ENCODE assay signal across 12 cellular contexts in the genomic region with DNA sequence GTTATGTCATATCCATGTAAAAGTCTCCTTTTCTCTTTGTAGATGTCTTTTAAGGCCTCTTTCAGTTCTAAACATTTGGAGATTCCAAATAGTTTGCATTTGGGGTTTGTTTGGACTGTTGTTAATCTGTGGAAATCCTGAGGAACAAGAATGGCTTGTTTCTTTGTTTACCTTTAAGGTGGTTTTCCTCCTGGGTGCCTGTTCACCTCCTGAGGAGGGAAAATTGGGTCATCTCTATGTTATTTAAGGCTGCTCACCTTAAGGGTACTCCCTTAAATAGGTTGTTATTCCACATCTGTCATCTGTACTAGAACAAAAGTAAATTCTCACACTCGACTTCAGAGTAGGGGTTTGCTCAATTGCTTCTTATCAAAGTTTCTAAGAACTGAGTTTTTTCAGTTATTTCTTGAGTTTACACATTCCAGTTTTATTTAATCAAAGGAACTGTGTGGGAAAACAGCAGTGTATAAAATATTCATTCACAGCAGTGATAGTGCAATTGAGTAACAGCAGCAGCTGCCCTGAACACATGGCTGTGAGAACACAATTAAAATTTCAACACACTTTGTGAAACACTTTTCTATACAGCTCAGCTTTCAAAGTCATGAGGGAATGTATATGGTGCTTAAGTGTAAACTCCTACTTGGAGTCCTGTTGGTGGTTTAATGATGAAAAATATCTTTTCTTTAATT.
DNase-seq lines count a peak whose midpoint lies in the region; ATAC-seq, FAIRE-seq and TF ChIP-seq lines count a peak whose summit lies in the region.
"Had no signal": no experiment of that assay in that cellular context is flagged by ENCODE, and none has a peak within 500 bp of the region (broad histone marks: within the 10 kb centered on the region; RNA-seq: fewer than 3 reads in every experiment).

No MANE protein-coding gene starts in this region.

- no peaks in the 10 kb centered on the region for H3K79me2 ChIP-seq in fibroblast of lung (ENCODE audit: control insufficient read depth, insufficient read depth, low read length)

- H3K36me3 ChIP-seq in fibroblast of lung (ENCODE audit: control insufficient read depth, insufficient read depth, low read length) = no peaks in the 10 kb centered on the region
- no peaks in the 10 kb centered on the region for H3K36me3 ChIP-seq in small intestine (ENCODE audit: control insufficient read depth in 2 of 2, insufficient read depth in 2 of 2, low read length in 2 of 2)

- no peak overlapping the region for H3K27ac Mint-ChIP-seq in activated CD4-positive, alpha-beta T cell treated with anti-CD3 and anti-CD28 coated beads, Interleukin-2, amount 10 ng/mL, durations not matched to agents 24 days and 14 days
- H3K27ac Mint-ChIP-seq: activated naive CD4-positive, alpha-beta T cell treated with anti-CD3 and anti-CD28 coated beads, Interleukin-2, amount 10 ng/mL, durations not matched to agents 7 days and 5 days; effector memory CD8-positive, alpha-beta T cell had no signal

- whole genome bisulfite sequencing in small intestine, 3 donors = 4 to 35% (median 18%) methylated on average over 1 of the region's 1 CpG

- H3K4me1 ChIP-seq in fibroblast of lung (ENCODE audit: control insufficient read depth, extremely low read depth, insufficient read depth, low read length) (peaks cover 33% of the 10 kb centered on the region), small intestine (ENCODE audit: control insufficient read depth in 2 of 2, insufficient read depth in 1 of 2, low read depth in 1 of 2, low read length in 1 of 2) (no peaks in the 10 kb centered on the region)

- TF ChIP-seq CTCF in RWPE1 (conservative IDR thresholded peaks at IDR 0.05; ENCODE audit: low read depth) (no peak), fibroblast of lung (conservative IDR thresholded peaks at IDR 0.05 in 1 of 2, IDR thresholded peaks at IDR 0.05 in 1 of 2; ENCODE audit: low read depth in 1 of 2, low read length in 2 of 2) (no peak)

- CTCF ChIA-PET in RWPE1 (lab: Yijun Ruan, JAX) = no interaction called here

- H3K9ac ChIP-seq in fibroblast of lung (ENCODE audit: insufficient read depth, low read length) = no peak overlapping the region

- no peaks in the 10 kb centered on the region for H4K20me1 ChIP-seq in fibroblast of lung (ENCODE audit: control insufficient read depth, extremely low read depth, insufficient read depth, low read length)

- H3K27ac ChIP-seq in RWPE1 = no peak overlapping the region
- H3K27ac ChIP-seq in fibroblast of lung (ENCODE audit: insufficient read depth, low read length) = peak overlapping the region; percentile 58
- no peak overlapping the region for H3K27ac ChIP-seq in small intestine (ENCODE audit: low read depth in 1 of 2, low read length in 1 of 2)

- POLR2A ChIA-PET in RWPE1 (lab: Yijun Ruan, JAX; ENCODE audit: low non-redundant PET) = no interaction called here

- no peaks in the 10 kb centered on the region for H3K9me3 Mint-ChIP-seq in activated CD4-positive, alpha-beta T cell treated with anti-CD3 and anti-CD28 coated beads, Interleukin-2, amount 10 ng/mL, durations not matched to agents 24 days and 14 days
- H3K9me3 Mint-ChIP-seq: activated naive CD4-positive, alpha-beta T cell treated with anti-CD3 and anti-CD28 coated beads, Interleukin-2, amount 10 ng/mL, durations not matched to agents 7 days and 5 days; effector memory CD8-positive, alpha-beta T cell had no signal

- ATAC-seq in GM21423 (IDR thresholded peaks at IDR 0.05; ENCODE audit: unreplicated experiment) = no peak
- ATAC-seq: effector memory CD8-positive, alpha-beta T cell had no signal

- no peak overlapping the region for H2AFZ ChIP-seq in fibroblast of lung (ENCODE audit: low read length)

- H3K27me3 Mint-ChIP-seq in activated CD4-positive, alpha-beta T cell treated with anti-CD3 and anti-CD28 coated beads, Interleukin-2, amount 10 ng/mL, durations not matched to agents 24 days and 14 days = peaks cover 2% of the 10 kb centered on the region
- H3K27me3 Mint-ChIP-seq: activated naive CD4-positive, alpha-beta T cell treated with anti-CD3 and anti-CD28 coated beads, Interleukin-2, amount 10 ng/mL, durations not matched to agents 7 days and 5 days had no signal

- no peak overlapping the region for H3K4me3 ChIP-seq in fibroblast of lung (replicated peaks in 1 of 4; ENCODE audit: control extremely low read depth in 1 of 4, insufficient read depth in 1 of 4, low read depth in 3 of 4, low read length in 4 of 4)
- no peak overlapping the region for H3K4me3 ChIP-seq in small intestine (ENCODE audit: low read depth in 1 of 2, low read length in 2 of 2)

- no peaks in the 10 kb centered on the region for H3K4me1 Mint-ChIP-seq in activated CD4-positive, alpha-beta T cell treated with anti-CD3 and anti-CD28 coated beads, Interleukin-2, amount 10 ng/mL, durations not matched to agents 24 days and 14 days
- H3K4me1 Mint-ChIP-seq: activated naive CD4-positive, alpha-beta T cell treated with anti-CD3 and anti-CD28 coated beads, Interleukin-2, amount 10 ng/mL, durations not matched to agents 7 days and 5 days had no signal

- DNase-seq in ELF-1 (ENCODE audit: low read depth, low spot score) (peak; percentile 61), RWPE1 (ENCODE audit: low spot score) (peak; percentile 44), fibroblast of lung (ENCODE audit: low read depth in 2 of 2) (peak; percentile 56 to 84), renal cortical epithelial cell (ENCODE audit: low read depth) (peak; percentile 59), small intestine (no peak), GOT3 (lab: John Stamatoyannopoulos, UW) (no peak)
- DNase-seq in activated CD4-positive, alpha-beta T cell treated with anti-CD3 and anti-CD28 coated beads, Interleukin-2, amount 10 ng/mL, durations not matched to agents 24 days and 14 days = no peak
- DNase-seq: activated naive CD4-positive, alpha-beta T cell treated with anti-CD3 and anti-CD28 coated beads, Interleukin-2, amount 10 ng/mL, durations not matched to agents 7 days and 5 days; effector memory CD8-positive, alpha-beta T cell; NCI-H187; RPMI8226 had no signal

- H3K4me2 ChIP-seq in fibroblast of lung (ENCODE audit: extremely low read depth, insufficient read depth, low read length) = no peak overlapping the region

- H3K9me3 ChIP-seq in fibroblast of lung (ENCODE audit: control insufficient read depth, insufficient read depth, low read depth, low read length) = no peaks in the 10 kb centered on the region
- H3K9me3 ChIP-seq in small intestine (ENCODE audit: control insufficient read depth, low read depth) = no peaks in the 10 kb centered on the region

- no peak for FAIRE-seq in small intestine (lab: Jason Lieb, UNC)

- no peak overlapping the region for H3K4me3 Mint-ChIP-seq in activated CD4-positive, alpha-beta T cell treated with anti-CD3 and anti-CD28 coated beads, Interleukin-2, amount 10 ng/mL, durations not matched to agents 24 days and 14 days
- H3K4me3 Mint-ChIP-seq: activated naive CD4-positive, alpha-beta T cell treated with anti-CD3 and anti-CD28 coated beads, Interleukin-2, amount 10 ng/mL, durations not matched to agents 7 days and 5 days; effector memory CD8-positive, alpha-beta T cell had no signal

- H3K27me3 ChIP-seq in fibroblast of lung (ENCODE audit: control insufficient read depth, insufficient read depth, low read length) (no peaks in the 10 kb centered on the region), small intestine (ENCODE audit: control insufficient read depth in 2 of 2, insufficient read depth in 2 of 2, low read length in 2 of 2) (no peaks in the 10 kb centered on the region)

- H3K36me3 Mint-ChIP-seq in activated CD4-positive, alpha-beta T cell treated with anti-CD3 and anti-CD28 coated beads, Interleukin-2, amount 10 ng/mL, durations not matched to agents 24 days and 14 days (ENCODE audit: low read depth) = no peaks in the 10 kb centered on the region
- H3K36me3 Mint-ChIP-seq: activated naive CD4-positive, alpha-beta T cell treated with anti-CD3 and anti-CD28 coated beads, Interleukin-2, amount 10 ng/mL, durations not matched to agents 7 days and 5 days had no signal

- intact Hi-C loops in activated CD4-positive, alpha-beta T cell treated with anti-CD3 and anti-CD28 coated beads, Interleukin-2, amount 10 ng/mL, durations not matched to agents 24 days and 14 days (cut with micrococcal nuclease) = no loop called here

Comparison
In these comparisons a context has a peak if more than half of its experiments do, and no peak if none do; other contexts are left out.
1. DNase-seq: peak in ELF-1 (single experiment), RWPE1 (single experiment), fibroblast of lung (2 of 2) and renal cortical epithelial cell (single experiment); none in activated CD4-positive, alpha-beta T cell treated with anti-CD3 and anti-CD28 coated beads, Interleukin-2, amount 10 ng/mL, durations not matched to agents 24 days and 14 days (single experiment), small intestine (single experiment) and GOT3 (single experiment).